ENCODE assay signal across 13 cellular contexts in genomic region chr22:24695958-24696511, GRCh38.
DNase-seq lines count a peak whose midpoint lies in the region; ATAC-seq and TF ChIP-seq lines count a peak whose summit lies in the region.
"Had no signal": no experiment of that assay in that cellular context is flagged by ENCODE, and none has a peak within 500 bp of the region (broad histone marks: within the 10 kb centered on the region; RNA-seq: fewer than 3 reads in every experiment).

No MANE protein-coding gene starts in this region.

- H3K36me3 Mint-ChIP-seq in dendritic cell treated with granulocyte-macrophage colony-stimulating factor and Interleukin-4, amounts not matched to agents 40 ng/mL and 50 ng/mL, for 4 days (ENCODE audit: low read depth) = no peaks in the 10 kb centered on the region
- H3K36me3 Mint-ChIP-seq: CD4-positive, CD25-positive, alpha-beta regulatory T cell had no signal

- in situ Hi-C loops in HAP-1 (cut with MboI; ENCODE audit: low sequenced_read_pairs) = no loop called here

- H3K9me3 Mint-ChIP-seq in dendritic cell treated with granulocyte-macrophage colony-stimulating factor and Interleukin-4, amounts not matched to agents 40 ng/mL and 50 ng/mL, for 4 days = no peaks in the 10 kb centered on the region
- H3K9me3 Mint-ChIP-seq: CD4-positive, CD25-positive, alpha-beta regulatory T cell; central memory CD8-positive, alpha-beta T cell had no signal

- TF ChIP-seq POLR2A in breast epithelium (IDR thresholded peaks at IDR 0.05) = no peak

- H3K27me3 ChIP-seq in BLaER1 = no peaks in the 10 kb centered on the region
- no peaks in the 10 kb centered on the region for H3K27me3 ChIP-seq in Loucy (ENCODE audit: insufficient read depth, low read length, poor library complexity, severe bottlenecking)
- no peaks in the 10 kb centered on the region for H3K27me3 ChIP-seq in lower lobe of right lung (ENCODE audit: low read depth)
- no peaks in the 10 kb centered on the region for H3K27me3 ChIP-seq in breast epithelium
- H3K27me3 ChIP-seq in HAP-1 (ENCODE audit: low read depth) = no peaks in the 10 kb centered on the region

- no peaks in the 10 kb centered on the region for H3F3A ChIP-seq in Loucy (ENCODE audit: low read depth)

- DNase-seq in lower lobe of right lung (peak; percentile 65), breast epithelium (ENCODE audit: low spot score in 2 of 2) (no peak), GDM1 (lab: John Stamatoyannopoulos, UW) (no peak), HAP-1 (ENCODE audit: low spot score in 2 of 2) (no peak)
- DNase-seq: activated CD8-positive, alpha-beta memory T cell treated with anti-CD3 and anti-CD28 coated beads, Interleukin-2, amount 50 U/mL, for 48 hours; CD4-positive, CD25-positive, alpha-beta regulatory T cell; NCI-H187 treated with DMSO at 0.1 percent for 48 hours; T-helper 1 cell had no signal

- TF ChIP-seq CTCF in Loucy (conservative IDR thresholded peaks at IDR 0.05; ENCODE audit: low read length) (no peak), lower lobe of right lung (IDR thresholded peaks at IDR 0.05) (no peak), breast epithelium (IDR thresholded peaks at IDR 0.05) (no peak)

- H3K4me1 Mint-ChIP-seq in dendritic cell treated with granulocyte-macrophage colony-stimulating factor and Interleukin-4, amounts not matched to agents 40 ng/mL and 50 ng/mL, for 4 days (ENCODE audit: low read depth) = peaks cover 15% of the 10 kb centered on the region
- H3K4me1 Mint-ChIP-seq: central memory CD8-positive, alpha-beta T cell had no signal

- H3K27ac ChIP-seq in BLaER1 (peak overlapping the region; percentile 94), lower lobe of right lung (peak overlapping the region; percentile 81), breast epithelium (no peak overlapping the region)

- H3K4me2 ChIP-seq in BLaER1 (peak overlapping the region; percentile 92), Loucy (ENCODE audit: low read depth, low read length, poor library complexity, severe bottlenecking) (peak overlapping the region; percentile 32)

- intact Hi-C loops in dendritic cell treated with granulocyte-macrophage colony-stimulating factor and Interleukin-4, amounts not matched to agents 40 ng/mL and 50 ng/mL, for 4 days (cut with micrococcal nuclease) = no loop called here
- intact Hi-C loops in lower lobe of right lung (cut with DNase I) (no loop called here), breast epithelium (cut with DNase I; ENCODE audit: low total_unique reads) (no loop called here)

- H3K79me2 ChIP-seq in Loucy (ENCODE audit: insufficient read depth, low read length) = no peaks in the 10 kb centered on the region

- H3K36me3 ChIP-seq in BLaER1 (no peaks in the 10 kb centered on the region), Loucy (ENCODE audit: insufficient read depth, low read length) (no peaks in the 10 kb centered on the region), lower lobe of right lung (no peaks in the 10 kb centered on the region), breast epithelium (no peaks in the 10 kb centered on the region), HAP-1 (replicated peaks) (no peaks in the 10 kb centered on the region)

- H3K9ac ChIP-seq in BLaER1 = peak overlapping the region; percentile 75
- H3K9ac ChIP-seq in Loucy (ENCODE audit: low read depth, low read length, poor library complexity, severe bottlenecking) = peak overlapping the region; percentile 20

- H3K4me1 ChIP-seq in BLaER1 = peaks cover 53% of the 10 kb centered on the region
- peaks cover 16% of the 10 kb centered on the region for H3K4me1 ChIP-seq in Loucy (ENCODE audit: insufficient read depth, low read length, poor library complexity, severe bottlenecking)
- peaks cover 44% of the 10 kb centered on the region for H3K4me1 ChIP-seq in lower lobe of right lung
- no peaks in the 10 kb centered on the region for H3K4me1 ChIP-seq in breast epithelium
- peaks cover 4% of the 10 kb centered on the region for H3K4me1 ChIP-seq in HAP-1

- H3K9me2 ChIP-seq in Loucy (replicated peaks; ENCODE audit: low read depth, low read length) = no peaks in the 10 kb centered on the region

- peak overlapping the region; percentile 51 for H3K27ac Mint-ChIP-seq in dendritic cell treated with granulocyte-macrophage colony-stimulating factor and Interleukin-4, amounts not matched to agents 40 ng/mL and 50 ng/mL, for 4 days
- H3K27ac Mint-ChIP-seq: CD4-positive, CD25-positive, alpha-beta regulatory T cell had no signal

- H3K9me3 ChIP-seq in BLaER1 (no peaks in the 10 kb centered on the region), Loucy (ENCODE audit: insufficient read depth, low read depth, low read length) (no peaks in the 10 kb centered on the region), lower lobe of right lung (no peaks in the 10 kb centered on the region), breast epithelium (no peaks in the 10 kb centered on the region), HAP-1 (no peaks in the 10 kb centered on the region)

- H3K27me3 Mint-ChIP-seq in dendritic cell treated with granulocyte-macrophage colony-stimulating factor and Interleukin-4, amounts not matched to agents 40 ng/mL and 50 ng/mL, for 4 days = peaks cover under 1% of the 10 kb centered on the region

- H3K4me3 Mint-ChIP-seq in dendritic cell treated with granulocyte-macrophage colony-stimulating factor and Interleukin-4, amounts not matched to agents 40 ng/mL and 50 ng/mL, for 4 days = no peak overlapping the region
- H3K4me3 Mint-ChIP-seq: CD4-positive, CD25-positive, alpha-beta regulatory T cell; central memory CD8-positive, alpha-beta T cell had no signal

- no peak overlapping the region for H2AFZ ChIP-seq in Loucy (ENCODE audit: low read length)

- H3K4me3 ChIP-seq in BLaER1 (peak overlapping the region; percentile 42; the same call in 1 of the 2 replicates), Loucy (ENCODE audit: low read length, poor library complexity, severe bottlenecking) (no peak overlapping the region), lower lobe of right lung (peak overlapping the region; percentile 35), breast epithelium (no peak overlapping the region), HAP-1 (no peak overlapping the region)

- ATAC-seq in lower lobe of right lung (peak; percentile 67 to 69), HG03571 (IDR thresholded peaks at IDR 0.05; ENCODE audit: unreplicated experiment) (no peak)

- H4K20me1 ChIP-seq in BLaER1 = no peaks in the 10 kb centered on the region
- no peaks in the 10 kb centered on the region for H4K20me1 ChIP-seq in Loucy (ENCODE audit: insufficient read depth, low read length, poor library complexity, severe bottlenecking)

Comparison
In these comparisons a context has a peak if more than half of its experiments do, and no peak if none do; other contexts are left out.
1. H3K27ac ChIP-seq: peak in BLaER1 (single experiment) and lower lobe of right lung (single experiment); none in breast epithelium (0 of 2).
2. H3K4me3 ChIP-seq: peak in BLaER1 (single experiment) and lower lobe of right lung (single experiment); none in Loucy (single experiment), breast epithelium (0 of 3) and HAP-1 (single experiment).